In genomic region chr7:97006951-97007861, GRCh38 we compare ENCODE assay signal across 12 cellular contexts. TPM values are rescaled to one million over a fixed set of nuclear protein-coding genes. Genes with fewer than 3 reads are reported as not detected.
A peak's percentile ranks its signal among the peaks of the same experiment; 100 is the strongest.
DNase-seq lines count a peak whose midpoint lies in the region; ATAC-seq, FAIRE-seq and TF ChIP-seq lines count a peak whose summit lies in the region.
"Had no signal": no experiment of that assay in that cellular context is flagged by ENCODE, and none has a peak within 500 bp of the region (broad histone marks: within the 10 kb centered on the region; RNA-seq: fewer than 3 reads in every experiment).

No MANE protein-coding gene starts in this region.

- intact Hi-C loops in natural killer cell (cut with micrococcal nuclease), result no loop called here

- peaks cover 58% of the 10 kb centered on the region for H3F3A ChIP-seq in GM23338 (replicated peaks; ENCODE audit: low read depth)

- H3K36me3 Mint-ChIP-seq in GM23338 (ENCODE audit: low read depth) (no peaks in the 10 kb centered on the region), astrocyte (ENCODE audit: low read depth, unreplicated experiment) (peaks cover 2% of the 10 kb centered on the region), natural killer cell (peaks cover 14% of the 10 kb centered on the region)

- H3K27me3 ChIP-seq in BE2C, result no peaks in the 10 kb centered on the region
- peaks cover 99% of the 10 kb centered on the region for H3K27me3 ChIP-seq in GM23338 (ENCODE audit: insufficient read depth)
- peaks cover 87% of the 10 kb centered on the region for H3K27me3 ChIP-seq in astrocyte (ENCODE audit: insufficient read depth, low read length)

- ATAC-seq in GM23338 (peak; percentile 16), natural killer cell (no peak), HG03025 (IDR thresholded peaks at IDR 0.05; ENCODE audit: low FRiP score, unreplicated experiment) (no peak)

- H3K4me3 ChIP-seq in BE2C (ENCODE audit: low read depth, low read length) (peak overlapping the region; percentile 80), GM23338 (peak overlapping the region; percentile 60), astrocyte (ENCODE audit: insufficient read depth, low read depth, low read length) (no peak overlapping the region)

- no peak overlapping the region for H3K9ac ChIP-seq in astrocyte (ENCODE audit: low read length)

- TF ChIP-seq CTCF in BE2C (IDR thresholded peaks at IDR 0.05; ENCODE audit: low read depth, low read length) (no peak), GM23338 (conservative IDR thresholded peaks at IDR 0.05; ENCODE audit: low read depth in 2 of 2) (no peak), astrocyte (IDR thresholded peaks at IDR 0.05; ENCODE audit: insufficient read depth, low read depth, low read length) (no peak), natural killer cell (IDR thresholded peaks at IDR 0.05) (no peak)

- FAIRE-seq in astrocyte (lab: Jason Lieb, UNC) (no peak), urothelium cell line (lab: Jason Lieb, UNC) (no peak)

- H3K36me3 ChIP-seq in BE2C, result peaks cover 14% of the 10 kb centered on the region
- no peaks in the 10 kb centered on the region for H3K36me3 ChIP-seq in GM23338 (ENCODE audit: insufficient read depth)
- no peaks in the 10 kb centered on the region for H3K36me3 ChIP-seq in astrocyte (ENCODE audit: insufficient read depth, low read length)
- H3K36me3 ChIP-seq: sigmoid colon had no signal

- H3K4me3 Mint-ChIP-seq in GM23338 (peak overlapping the region; percentile 69), astrocyte (ENCODE audit: unreplicated experiment) (peak overlapping the region; percentile 14), natural killer cell (peak overlapping the region; percentile 75)

- no peaks in the 10 kb centered on the region for H3K9me2 ChIP-seq in GM23338 (ENCODE audit: insufficient read depth)

- H3K9me3 ChIP-seq in BE2C (no peaks in the 10 kb centered on the region), astrocyte (ENCODE audit: insufficient read depth, low read depth, low read length) (peaks cover 7% of the 10 kb centered on the region)
- H3K9me3 ChIP-seq: sigmoid colon had no signal

- H3K4me1 Mint-ChIP-seq in GM23338 (peaks cover 32% of the 10 kb centered on the region), astrocyte (ENCODE audit: low read depth, unreplicated experiment) (no peaks in the 10 kb centered on the region), natural killer cell (peaks cover 0 to 18% of the 10 kb centered on the region in 2 donors)

- H3K27ac Mint-ChIP-seq in GM23338, result no peak overlapping the region
- peak overlapping the region; percentile 66 for H3K27ac Mint-ChIP-seq in astrocyte (ENCODE audit: unreplicated experiment)
- H3K27ac Mint-ChIP-seq in natural killer cell, result no peak overlapping the region

- no peak overlapping the region for H3K27ac ChIP-seq in GM23338 (ENCODE audit: low read depth)
- H3K27ac ChIP-seq in astrocyte (ENCODE audit: low read depth, low read length), result no peak overlapping the region
- H3K27ac ChIP-seq: sigmoid colon had no signal

- peak overlapping the region; percentile 85; the same call in 1 of the 2 replicates for H2AFZ ChIP-seq in GM23338
- H2AFZ ChIP-seq in astrocyte (ENCODE audit: low read depth, low read length), result no peak overlapping the region

- H3K9me3 Mint-ChIP-seq in GM23338, result peaks cover 4% of the 10 kb centered on the region; the same call in 1 of the 3 replicates
- peaks cover 15% of the 10 kb centered on the region for H3K9me3 Mint-ChIP-seq in astrocyte (ENCODE audit: unreplicated experiment)
- no peaks in the 10 kb centered on the region for H3K9me3 Mint-ChIP-seq in natural killer cell

- H3K27me3 Mint-ChIP-seq in GM23338 (ENCODE audit: insufficient read depth, low read depth, poor library complexity) (peaks cover 98% of the 10 kb centered on the region), astrocyte (ENCODE audit: low read depth, unreplicated experiment) (peaks cover 86% of the 10 kb centered on the region), natural killer cell (ENCODE audit: low read depth in 2 of 2) (peaks cover 65 to 80% of the 10 kb centered on the region in 2 donors)

- no peaks in the 10 kb centered on the region for H3K79me2 ChIP-seq in GM23338 (replicated peaks; ENCODE audit: insufficient read depth)
- H3K79me2 ChIP-seq in astrocyte (ENCODE audit: insufficient read depth, low read length), result no peaks in the 10 kb centered on the region

- H4K20me1 ChIP-seq in GM23338 (replicated peaks; ENCODE audit: insufficient read depth), result peaks cover 53% of the 10 kb centered on the region
- no peaks in the 10 kb centered on the region for H4K20me1 ChIP-seq in astrocyte (ENCODE audit: insufficient read depth, low read length)

- H3K4me2 ChIP-seq in GM23338 (peak overlapping the region; percentile 88), astrocyte (ENCODE audit: low read length) (no peak overlapping the region)

- no peaks in the 10 kb centered on the region for H3K4me1 ChIP-seq in BE2C
- H3K4me1 ChIP-seq in GM23338 (ENCODE audit: insufficient read depth), result peaks cover 62% of the 10 kb centered on the region
- H3K4me1 ChIP-seq in astrocyte (ENCODE audit: insufficient read depth, low read length), result no peaks in the 10 kb centered on the region

- no peak for DNase-seq in BE2C
- DNase-seq in GM23338 (ENCODE audit: low spot score), result peak; percentile 54
- no peak for DNase-seq in astrocyte (ENCODE audit: low read depth)
- no peak for DNase-seq in natural killer cell
- no peak for DNase-seq in urothelium cell line (ENCODE audit: low spot score)
- no peak for DNase-seq in UCSD-AML1 (lab: John Stamatoyannopoulos, UW; ENCODE audit: unreplicated experiment)
- no peak for DNase-seq in NCI-H146 treated with DMSO at 0.1 percent for 48 hours (lab: John Stamatoyannopoulos, UW; ENCODE audit: unreplicated experiment)
- DNase-seq: DMS79 treated with DMSO at 0.1 percent for 48 hours, left colon, NCI-H2081 treated with DMSO at 0.1 percent for 48 hours, sigmoid colon had no signal

TF ChIP-seq in GM23338, 12 proteins besides CTCF, POLR2A, EP300 and RAD21:
- peak; percentile 93 for TF ChIP-seq EZH2phosphoT487 (IDR thresholded peaks at IDR 0.05; ENCODE audit: unreplicated experiment)
- no peak for TF ChIP-seq ETS1 (IDR thresholded peaks at IDR 0.05)
- TF ChIP-seq EZH2 (IDR thresholded peaks at IDR 0.05; ENCODE audit: low read depth, unreplicated experiment), result peak; percentile 89

RNA-seq across cellular contexts. Expression of gene DLX6, which starts 1.9 kb away (rescaled TPM):
- 20.5 TPM for polyA plus RNA-seq in BE2C (2012; ENCODE audit: insufficient read depth, insufficient read length, low read depth)
- not detected in 2 replicates for total RNA-seq in GM23338 (2014; rRNA removed; shearing (Covaris generic))
- polyA plus RNA-seq in GM23338 (2016; fragmentation: Nextera tagmentation; extraction: Ambion mirVana), result not detected in 2 replicates
- total RNA-seq in astrocyte (0.25 TPM in 1 of 2 replicates, not detected in the other), natural killer cell (not detected)
- total RNA-seq: left colon had no signal

RNA-seq across cellular contexts. Expression of gene DLX5, which starts 17.4 kb away (rescaled TPM):
- 6.2 TPM for polyA plus RNA-seq in BE2C (2012; ENCODE audit: insufficient read depth, insufficient read length, low read depth)
- not detected in 2 replicates for total RNA-seq in GM23338 (2014; rRNA removed; shearing (Covaris generic))
- polyA plus RNA-seq in GM23338 (2016; fragmentation: Nextera tagmentation; extraction: Ambion mirVana), result not detected in 2 replicates
- 1.3 and 1.9 TPM in 2 replicates for total RNA-seq in astrocyte
- total RNA-seq in natural killer cell, result not detected
- total RNA-seq: left colon had no signal

Comparison
In these comparisons a context has a peak if more than half of its experiments do, and no peak if none do; other contexts are left out.
1. H3K4me3 Mint-ChIP-seq: peak in every context shown above with its lines; median percentile 75 in natural killer cell; 69 in GM23338; 14 in astrocyte.